1 cellular context compared by ENCODE assay signal in the genomic region with DNA sequence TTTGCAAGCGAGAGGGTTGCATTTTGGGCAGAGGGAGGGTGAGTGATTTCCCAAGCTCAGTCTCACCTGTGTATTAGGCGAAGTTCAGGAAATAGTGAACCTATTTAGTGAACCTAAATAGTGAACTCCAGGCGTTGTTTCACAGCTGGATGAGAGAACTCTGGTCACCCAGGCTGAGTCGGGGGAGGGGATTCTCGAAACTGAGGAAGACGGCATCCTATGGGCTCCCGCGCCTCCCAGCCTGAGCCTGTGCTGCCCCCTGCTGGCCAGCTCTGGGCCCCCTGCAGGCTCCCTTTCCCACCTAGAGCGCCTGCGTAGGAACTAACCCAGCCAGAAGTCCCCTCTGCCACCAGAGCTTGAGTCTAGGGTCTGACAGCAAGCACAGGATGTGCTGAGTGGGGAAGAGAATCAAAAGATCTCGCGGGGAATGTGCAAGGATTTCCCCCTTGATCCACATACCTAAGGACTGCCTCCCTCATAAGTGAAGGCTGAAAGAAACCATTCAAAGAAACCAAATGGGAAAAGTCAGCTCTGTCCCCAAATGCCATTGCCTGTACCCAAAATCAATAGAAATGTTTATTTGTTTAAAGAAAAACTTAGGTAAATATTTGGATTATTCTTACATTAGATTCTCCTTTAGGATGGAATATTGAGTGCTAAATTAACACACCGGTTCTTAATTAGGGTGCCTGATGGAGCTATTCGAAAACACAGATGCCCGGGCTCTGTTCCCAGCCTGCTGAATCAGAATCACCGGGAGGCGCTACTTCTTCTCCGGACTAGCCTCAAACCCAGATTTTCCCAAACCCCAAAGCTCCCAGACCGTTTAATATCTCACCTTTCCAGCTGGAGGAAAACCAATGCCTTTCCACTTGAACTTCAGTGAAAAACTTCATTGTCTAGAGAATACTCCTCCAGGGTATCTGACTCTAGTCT.
TF ChIP-seq lines count a peak whose summit lies in the region.

No MANE protein-coding gene starts in this region.

TF ChIP-seq in HepG2, 621 proteins besides CTCF, POLR2A, EP300 and RAD21 (continued from another document and continues in another):
- TF ChIP-seq PATZ1 (CRISPR knock-in tag; IDR thresholded peaks at IDR 0.05) (0 out of 2 replicates have a peak, but pooled peaks have one; percentile 37), ZGPAT (CRISPR knock-in tag; IDR thresholded peaks at IDR 0.05) (peak; percentile 56; the same call in 1 of the 2 replicates), KDM4B (CRISPR knock-in tag; IDR thresholded peaks at IDR 0.05) (0 out of 2 replicates have a peak, but pooled peaks have one; percentile 41), NFIC (IDR thresholded peaks at IDR 0.05; ENCODE audit: low read length) (no peak), RBAK (CRISPR knock-in tag; IDR thresholded peaks at IDR 0.05) (no peak), ZNF644 (CRISPR knock-in tag; IDR thresholded peaks at IDR 0.05; ENCODE audit: low read depth) (no peak), SP140L (CRISPR knock-in tag; IDR thresholded peaks at IDR 0.05; ENCODE audit: borderline replicate concordance) (0 out of 2 replicates have a peak, but pooled peaks have one; percentile 43), ELK4 (CRISPR knock-in tag; IDR thresholded peaks at IDR 0.05; ENCODE audit: borderline replicate concordance) (no peak), THAP9 (CRISPR knock-in tag; IDR thresholded peaks at IDR 0.05; ENCODE audit: borderline replicate concordance) (peak; percentile 80; the same call in 1 of the 2 replicates), HNF1A (IDR thresholded peaks at IDR 0.05; ENCODE audit: low read depth) (0 out of 2 replicates have a peak, but pooled peaks have one; percentile 22), HNF1A (CRISPR knock-in tag; IDR thresholded peaks at IDR 0.05; ENCODE audit: borderline replicate concordance) (no peak), TFAP4 (IDR thresholded peaks at IDR 0.05; ENCODE audit: borderline replicate concordance, low read depth) (0 out of 2 replicates have a peak, but pooled peaks have one; percentile 17), PTBP1 (IDR thresholded peaks at IDR 0.05; ENCODE audit: low read depth, low read length, poor library complexity, severe bottlenecking) (no peak), ZSCAN12 (CRISPR knock-in tag; IDR thresholded peaks at IDR 0.05) (no peak), ZNF761 (CRISPR knock-in tag; conservative IDR thresholded peaks at IDR 0.05) (no peak), KAT8 (CRISPR knock-in tag; IDR thresholded peaks at IDR 0.05) (peak; percentile 86), NFAT5 (CRISPR knock-in tag; IDR thresholded peaks at IDR 0.05) (no peak; the same call in 1 of the 2 replicates), ZNF501 (CRISPR knock-in tag; IDR thresholded peaks at IDR 0.05) (peak; percentile 74)
- TF ChIP-seq, protein P1, sequence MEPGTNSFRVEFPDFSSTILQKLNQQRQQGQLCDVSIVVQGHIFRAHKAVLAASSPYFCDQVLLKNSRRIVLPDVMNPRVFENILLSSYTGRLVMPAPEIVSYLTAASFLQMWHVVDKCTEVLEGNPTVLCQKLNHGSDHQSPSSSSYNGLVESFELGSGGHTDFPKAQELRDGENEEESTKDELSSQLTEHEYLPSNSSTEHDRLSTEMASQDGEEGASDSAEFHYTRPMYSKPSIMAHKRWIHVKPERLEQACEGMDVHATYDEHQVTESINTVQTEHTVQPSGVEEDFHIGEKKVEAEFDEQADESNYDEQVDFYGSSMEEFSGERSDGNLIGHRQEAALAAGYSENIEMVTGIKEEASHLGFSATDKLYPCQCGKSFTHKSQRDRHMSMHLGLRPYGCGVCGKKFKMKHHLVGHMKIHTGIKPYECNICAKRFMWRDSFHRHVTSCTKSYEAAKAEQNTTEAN (CRISPR knock-in tag; conservative IDR thresholded peaks at IDR 0.05): 0 out of 2 replicates have a peak, but pooled peaks have one; percentile 26
- TF ChIP-seq, protein P2, sequence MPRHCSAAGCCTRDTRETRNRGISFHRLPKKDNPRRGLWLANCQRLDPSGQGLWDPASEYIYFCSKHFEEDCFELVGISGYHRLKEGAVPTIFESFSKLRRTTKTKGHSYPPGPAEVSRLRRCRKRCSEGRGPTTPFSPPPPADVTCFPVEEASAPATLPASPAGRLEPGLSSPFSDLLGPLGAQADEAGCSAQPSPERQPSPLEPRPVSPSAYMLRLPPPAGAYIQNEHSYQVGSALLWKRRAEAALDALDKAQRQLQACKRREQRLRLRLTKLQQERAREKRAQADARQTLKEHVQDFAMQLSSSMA (CRISPR knock-in tag; IDR thresholded peaks at IDR 0.05): no peak
- TF ChIP-seq, protein P3, sequence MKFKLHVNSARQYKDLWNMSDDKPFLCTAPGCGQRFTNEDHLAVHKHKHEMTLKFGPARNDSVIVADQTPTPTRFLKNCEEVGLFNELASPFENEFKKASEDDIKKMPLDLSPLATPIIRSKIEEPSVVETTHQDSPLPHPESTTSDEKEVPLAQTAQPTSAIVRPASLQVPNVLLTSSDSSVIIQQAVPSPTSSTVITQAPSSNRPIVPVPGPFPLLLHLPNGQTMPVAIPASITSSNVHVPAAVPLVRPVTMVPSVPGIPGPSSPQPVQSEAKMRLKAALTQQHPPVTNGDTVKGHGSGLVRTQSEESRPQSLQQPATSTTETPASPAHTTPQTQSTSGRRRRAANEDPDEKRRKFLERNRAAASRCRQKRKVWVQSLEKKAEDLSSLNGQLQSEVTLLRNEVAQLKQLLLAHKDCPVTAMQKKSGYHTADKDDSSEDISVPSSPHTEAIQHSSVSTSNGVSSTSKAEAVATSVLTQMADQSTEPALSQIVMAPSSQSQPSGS (CRISPR knock-in tag; IDR thresholded peaks at IDR 0.05): 0 out of 2 replicates have a peak, but pooled peaks have one; percentile 30
